ENCODE assay signal across 8 cellular contexts in the genomic region with DNA sequence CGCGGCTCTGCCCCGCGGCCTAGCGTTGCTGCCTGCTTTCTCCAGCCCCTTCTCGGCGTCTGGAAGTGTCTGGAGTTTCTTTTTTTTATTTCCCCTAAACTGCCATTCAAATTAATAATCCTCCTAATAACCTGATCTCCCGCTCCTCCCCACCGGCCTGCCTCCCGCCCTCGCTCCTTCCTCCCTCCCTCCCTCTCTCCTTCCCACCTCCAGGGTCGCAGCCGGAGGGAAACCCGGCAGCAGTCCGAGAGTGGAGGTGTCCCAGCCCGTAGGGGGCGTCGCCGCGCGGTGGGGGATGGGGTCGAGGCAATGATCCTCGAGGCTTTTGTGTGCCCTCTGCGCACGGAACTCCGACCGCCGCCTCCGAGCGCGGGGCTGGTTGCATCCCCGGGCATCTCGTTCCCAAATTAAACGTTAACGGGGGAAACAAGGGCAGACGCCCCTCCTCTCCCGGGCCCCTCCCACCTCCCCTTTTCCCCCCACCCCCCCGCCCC.
DNase-seq lines count a peak whose midpoint lies in the region; ATAC-seq lines count a peak whose summit lies in the region.

No MANE protein-coding gene starts in this region.

- H3K4me1 ChIP-seq in iPS-15b (ENCODE audit: control insufficient read depth, insufficient read depth, low read length), result peaks cover 10% of the 10 kb centered on the region

- H3K4me3 ChIP-seq in iPS-15b (ENCODE audit: low read depth, low read length), result peak overlapping the region; percentile 77
- peak overlapping the region; percentile 55 to 84 (median 66) for H3K4me3 ChIP-seq in skin epidermis

- H3K9me3 ChIP-seq in iPS-15b (ENCODE audit: control insufficient read depth, insufficient read depth, low read length), result no peaks in the 10 kb centered on the region

- DNase-seq in AG20443 (ENCODE audit: low spot score), result peak; percentile 71
- DNase-seq in KG1 (lab: John Stamatoyannopoulos, UW), result peak; percentile 35
- peak in 4 of 5 experiments; percentile 41 to 59 (median 47) for DNase-seq in T-helper 2 cell
- DNase-seq in astrocyte of the hippocampus (ENCODE audit: low read depth, low spot score), result peak; percentile 75
- DNase-seq in germinal center (ENCODE audit: low spot score), result no peak

- H3K27ac ChIP-seq in skin epidermis, result peak overlapping the region; percentile 27 to 93 (median 83)

- no peaks in the 10 kb centered on the region for H3K36me3 ChIP-seq in iPS-15b (ENCODE audit: control insufficient read depth, insufficient read depth, low read length)

- ATAC-seq in GM19438 (IDR thresholded peaks at IDR 0.05; ENCODE audit: low read depth, unreplicated experiment), result peak; percentile 17

- peaks cover 64% of the 10 kb centered on the region for H3K27me3 ChIP-seq in iPS-15b (ENCODE audit: control insufficient read depth, insufficient read depth, low read length)

- H3K9ac ChIP-seq in iPS-15b (ENCODE audit: low read depth, low read length), result no peak overlapping the region
